8 cellular contexts compared by ENCODE assay signal in the genomic region with DNA sequence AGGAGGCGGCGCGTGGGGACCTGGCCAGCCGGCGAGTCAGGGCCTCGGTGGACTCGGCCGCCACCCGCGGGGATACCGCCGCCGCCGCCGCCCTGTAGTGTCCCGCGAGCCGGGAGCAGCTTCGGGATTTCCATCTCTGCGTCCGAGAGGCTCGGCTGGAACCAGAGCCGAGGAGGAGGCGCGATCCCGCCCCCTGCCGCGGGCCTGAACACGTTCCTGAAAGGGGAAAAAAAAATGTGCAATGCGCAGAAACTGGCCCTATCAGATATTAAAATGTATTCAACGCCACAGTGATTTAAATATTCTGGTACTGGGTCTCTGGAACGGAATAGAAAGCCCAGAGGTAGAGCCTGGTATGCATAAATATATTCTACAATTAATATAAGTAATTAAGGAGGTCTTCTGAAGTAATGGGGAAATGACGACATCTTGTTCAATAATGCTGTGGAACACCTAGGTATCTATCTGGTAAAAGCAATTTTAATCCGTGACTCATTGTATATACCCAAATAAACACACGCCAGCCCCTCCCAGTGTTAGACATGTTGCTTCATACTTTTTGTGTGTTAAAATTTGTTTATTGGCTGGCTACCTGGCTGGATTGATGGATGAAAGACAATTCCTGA. TPM values are rescaled to one million over a fixed set of nuclear protein-coding genes. Genes with fewer than 3 reads are reported as not detected.
DNase-seq lines count a peak whose midpoint lies in the region; ATAC-seq, FAIRE-seq and TF ChIP-seq lines count a peak whose summit lies in the region.
"Not testable (repeated sequence)": the region's sequence is repeated elsewhere in the genome, so short reads cannot be mapped to it uniquely, and the experiment has no call there.

A gene with protein sequence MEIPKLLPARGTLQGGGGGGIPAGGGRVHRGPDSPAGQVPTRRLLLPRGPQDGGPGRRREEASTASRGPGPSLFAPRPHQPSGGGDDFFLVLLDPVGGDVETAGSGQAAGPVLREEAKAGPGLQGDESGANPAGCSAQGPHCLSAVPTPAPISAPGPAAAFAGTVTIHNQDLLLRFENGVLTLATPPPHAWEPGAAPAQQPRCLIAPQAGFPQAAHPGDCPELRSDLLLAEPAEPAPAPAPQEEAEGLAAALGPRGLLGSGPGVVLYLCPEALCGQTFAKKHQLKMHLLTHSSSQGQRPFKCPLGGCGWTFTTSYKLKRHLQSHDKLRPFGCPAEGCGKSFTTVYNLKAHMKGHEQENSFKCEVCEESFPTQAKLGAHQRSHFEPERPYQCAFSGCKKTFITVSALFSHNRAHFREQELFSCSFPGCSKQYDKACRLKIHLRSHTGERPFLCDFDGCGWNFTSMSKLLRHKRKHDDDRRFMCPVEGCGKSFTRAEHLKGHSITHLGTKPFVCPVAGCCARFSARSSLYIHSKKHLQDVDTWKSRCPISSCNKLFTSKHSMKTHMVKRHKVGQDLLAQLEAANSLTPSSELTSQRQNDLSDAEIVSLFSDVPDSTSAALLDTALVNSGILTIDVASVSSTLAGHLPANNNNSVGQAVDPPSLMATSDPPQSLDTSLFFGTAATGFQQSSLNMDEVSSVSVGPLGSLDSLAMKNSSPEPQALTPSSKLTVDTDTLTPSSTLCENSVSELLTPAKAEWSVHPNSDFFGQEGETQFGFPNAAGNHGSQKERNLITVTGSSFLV (minus strand): TSS at position 172 of the 626 bp plus-strand sequence. CDS start 38 bp downstream, at position 134.

- H4K20me1 ChIP-seq in Loucy (ENCODE audit: insufficient read depth, low read length, poor library complexity, severe bottlenecking); keratinocyte (ENCODE audit: control insufficient read depth, extremely low read depth, insufficient read depth, low read length): not testable (repeated sequence)

- H3K36me3 ChIP-seq in BE2C; Loucy (ENCODE audit: insufficient read depth, low read length); keratinocyte (ENCODE audit: control insufficient read depth in 2 of 2, extremely low read depth in 1 of 2, insufficient read depth in 2 of 2, low read length in 2 of 2): not testable (repeated sequence)

- not testable (repeated sequence) for H3K9me3 Mint-ChIP-seq in activated CD4-positive, alpha-beta T cell treated with anti-CD3 and anti-CD28 coated beads, Interleukin-2, amount 10 ng/mL, durations not matched to agents 7 days and 5 days

- H3K9me1 ChIP-seq in keratinocyte (ENCODE audit: control insufficient read depth, extremely low read depth, insufficient read depth, low read length), result not testable (repeated sequence)

- H3K4me1 ChIP-seq in BE2C; keratinocyte (ENCODE audit: control insufficient read depth, extremely low read depth, insufficient read depth, low read length): not testable (repeated sequence)
- peaks cover 12% of the 10 kb centered on the region for H3K4me1 ChIP-seq in Loucy (ENCODE audit: insufficient read depth, low read length, poor library complexity, severe bottlenecking)

- peak within 1 kb of the TSS; percentile 87; the same call in 1 of the 2 replicates for H2AFZ ChIP-seq in Loucy (ENCODE audit: low read length)
- H2AFZ ChIP-seq in keratinocyte (ENCODE audit: control insufficient read depth, low read length), result not testable (repeated sequence)

- H3K9me2 ChIP-seq in Loucy (replicated peaks; ENCODE audit: low read depth, low read length), result not testable (repeated sequence)

- intact Hi-C loops in sciatic nerve (cut with DNase I), result not testable (repeated sequence)

- dilution Hi-C loops in keratinocyte (cut with MboI; ENCODE audit: extremely low pct_ligation_motif_present, low sequenced_read_pairs), result not testable (repeated sequence)

- not testable (repeated sequence) for H3K79me2 ChIP-seq in Loucy (ENCODE audit: insufficient read depth, low read length); keratinocyte (ENCODE audit: control insufficient read depth, insufficient read depth, low read length)

- peak within 1 kb of the TSS; percentile 43 for H3K27ac ChIP-seq in keratinocyte (ENCODE audit: control insufficient read depth, insufficient read depth, low read length)

- H3K4me1 Mint-ChIP-seq in activated CD4-positive, alpha-beta T cell treated with anti-CD3 and anti-CD28 coated beads, Interleukin-2, amount 10 ng/mL, durations not matched to agents 7 days and 5 days, result peaks cover 26% of the 10 kb centered on the region

- peak within 1 kb of the TSS; percentile 72 for H3K4me3 Mint-ChIP-seq in activated CD4-positive, alpha-beta T cell treated with anti-CD3 and anti-CD28 coated beads, Interleukin-2, amount 10 ng/mL, durations not matched to agents 7 days and 5 days

- H3K9ac ChIP-seq in Loucy (ENCODE audit: low read depth, low read length, poor library complexity, severe bottlenecking), result peak within 1 kb of the TSS; percentile 70
- H3K9ac ChIP-seq in keratinocyte (ENCODE audit: control insufficient read depth, extremely low read depth, insufficient read depth, low read length), result peak within 1 kb of the TSS; percentile 68

- not testable (repeated sequence) for H3K27me3 ChIP-seq in BE2C; Loucy (ENCODE audit: insufficient read depth, low read length, poor library complexity, severe bottlenecking); keratinocyte (ENCODE audit: control insufficient read depth, extremely low read depth, insufficient read depth, low read length)

- H3K4me3 ChIP-seq in BE2C (ENCODE audit: low read depth, low read length), result peak within 1 kb of the TSS; percentile 56
- H3K4me3 ChIP-seq in Loucy (ENCODE audit: low read length, poor library complexity, severe bottlenecking), result peak within 1 kb of the TSS; percentile 74
- peak within 1 kb of the TSS; percentile 35 to 43 (median 42) for H3K4me3 ChIP-seq in keratinocyte (ENCODE audit: control insufficient read depth in 2 of 3, extremely low read depth in 1 of 3, insufficient read depth in 2 of 3, low read depth in 1 of 3, low read length in 3 of 3)

- H3K27me3 Mint-ChIP-seq in activated CD4-positive, alpha-beta T cell treated with anti-CD3 and anti-CD28 coated beads, Interleukin-2, amount 10 ng/mL, durations not matched to agents 7 days and 5 days, result not testable (repeated sequence)

- DNase-seq in BE2C; activated CD4-positive, alpha-beta T cell treated with anti-CD3 and anti-CD28 coated beads, Interleukin-2, amount 10 ng/mL, durations not matched to agents 7 days and 5 days; keratinocyte (ENCODE audit: low read depth, low spot score); sciatic nerve (ENCODE audit: low spot score): not testable (repeated sequence)
- DNase-seq in dermis blood vessel endothelial cell, result peak; percentile 22

- H3K9me3 ChIP-seq in BE2C; Loucy (ENCODE audit: insufficient read depth, low read depth, low read length); keratinocyte (ENCODE audit: control insufficient read depth, low read depth, low read length): not testable (repeated sequence)

- ATAC-seq in GM19043 (IDR thresholded peaks at IDR 0.05; ENCODE audit: low read depth, unreplicated experiment) (peak; percentile 52), HG02852 (IDR thresholded peaks at IDR 0.05; ENCODE audit: unreplicated experiment) (peak; percentile 56), sciatic nerve (peak; percentile 64)

- peak within 1 kb of the TSS; percentile 92 for H3K27ac Mint-ChIP-seq in activated CD4-positive, alpha-beta T cell treated with anti-CD3 and anti-CD28 coated beads, Interleukin-2, amount 10 ng/mL, durations not matched to agents 7 days and 5 days

- H3K4me2 ChIP-seq in Loucy (ENCODE audit: low read depth, low read length, poor library complexity, severe bottlenecking) (peak within 1 kb of the TSS; percentile 73), keratinocyte (ENCODE audit: control insufficient read depth, extremely low read depth, insufficient read depth, low read depth, low read length) (peak within 1 kb of the TSS; percentile 67)

- H3K36me3 Mint-ChIP-seq in activated CD4-positive, alpha-beta T cell treated with anti-CD3 and anti-CD28 coated beads, Interleukin-2, amount 10 ng/mL, durations not matched to agents 7 days and 5 days (ENCODE audit: low read depth), result not testable (repeated sequence)

- CTCF ChIA-PET in activated CD4-positive, alpha-beta T cell treated with anti-CD3 and anti-CD28 coated beads, Interleukin-2, amount 10 ng/mL, durations not matched to agents 7 days and 5 days (lab: Charles Lee), result not testable (repeated sequence)

- not testable (repeated sequence) for TF ChIP-seq CTCF in BE2C (IDR thresholded peaks at IDR 0.05; ENCODE audit: low read depth, low read length); Loucy (conservative IDR thresholded peaks at IDR 0.05; ENCODE audit: low read length); keratinocyte (optimal IDR thresholded peaks at IDR 0.05 in 1 of 3, IDR thresholded peaks at IDR 0.05 in 1 of 3, conservative IDR thresholded peaks at IDR 0.05 in 1 of 3; ENCODE audit: extremely low read depth in 1 of 3, insufficient read depth in 2 of 3, low read length in 3 of 3)

- H3F3A ChIP-seq in Loucy (ENCODE audit: low read depth), result not testable (repeated sequence)

- FAIRE-seq in keratinocyte (lab: Jason Lieb, UNC), result not testable (repeated sequence)

- POLR2A ChIA-PET in activated CD4-positive, alpha-beta T cell treated with anti-CD3 and anti-CD28 coated beads, Interleukin-2, amount 10 ng/mL, durations not matched to agents 7 days and 5 days (lab: Charles Lee), result not testable (repeated sequence)

RNA-seq across cellular contexts. Expression of the gene that starts here (rescaled TPM):
- 1.8 TPM for polyA plus RNA-seq in BE2C (2012; ENCODE audit: insufficient read depth, insufficient read length, low read depth)
- total RNA-seq in activated CD4-positive, alpha-beta T cell treated with anti-CD3 and anti-CD28 coated beads, Interleukin-2, amount 10 ng/mL, durations not matched to agents 7 days and 5 days, result 1 to 10 TPM; 4.2 to 4.6 TPM
- 17.1 and 25.9 TPM in 2 replicates for total RNA-seq in dermis blood vessel endothelial cell
- polyA plus RNA-seq in keratinocyte, result 1.1 to 1.5 TPM (median 1.2 TPM) in 3 replicates
- 0.99 TPM for polyA plus RNA-seq in keratinocyte (2011; ENCODE audit: low read depth)
- 0.66 TPM in 2 replicates for polyA plus RNA-seq in keratinocyte (2011; cell fraction: cytosol; rRNA removed)
- polyA plus RNA-seq in keratinocyte (2011; cell fraction: nucleus; rRNA removed), result 1.4 and 1.6 TPM in 2 replicates
- polyA plus RNA-seq in keratinocyte (2012; ENCODE audit: low replicate concordance), result 0.95 and 1.2 TPM in 2 replicates
- 3.0 to 4.5 TPM (median 4.2 TPM) in 3 replicates for polyA minus RNA-seq in keratinocyte
- 4.2 TPM for polyA minus RNA-seq in keratinocyte (2011; cell fraction: cytosol; rRNA and poly(A)+ RNA removed)
- polyA minus RNA-seq in keratinocyte (2011; cell fraction: nucleus; rRNA and poly(A)+ RNA removed), result 3.6 and 5.7 TPM in 2 replicates
- 8.8 TPM for total RNA-seq in sciatic nerve
